In the genomic region with DNA sequence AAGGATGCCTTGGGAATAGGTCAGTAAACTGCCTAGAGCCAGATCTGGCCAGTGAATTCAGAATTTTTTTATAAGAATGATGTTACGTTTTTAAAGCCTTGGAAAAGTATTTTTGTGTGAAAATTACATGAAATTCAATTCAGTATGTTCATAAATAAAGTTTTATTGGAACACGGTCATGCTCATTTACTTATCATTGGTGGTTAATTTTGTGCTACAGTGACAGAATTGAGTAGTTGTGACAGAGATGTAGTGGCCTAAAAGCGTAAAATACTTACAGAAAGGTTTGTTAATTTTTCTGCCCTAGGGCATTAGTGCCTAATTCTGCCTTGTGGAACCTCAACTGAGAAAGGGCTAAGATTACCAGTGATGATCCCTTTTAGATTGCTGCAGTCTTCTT, we compare ENCODE assay signal across 30 cellular contexts.
"Had no signal": no experiment of that assay in that cellular context is flagged by ENCODE, and none has a peak within 500 bp of the region (broad histone marks: within the 10 kb centered on the region; RNA-seq: fewer than 3 reads in every experiment).

No MANE protein-coding gene starts in this region.

- H3K4me3 ChIP-seq: ascending aorta, breast epithelium, cardiac muscle cell, colonic mucosa had no signal

- ATAC-seq: activated CD4-positive, alpha-beta T cell treated with anti-CD3 and anti-CD28 coated beads for 36 hours; activated CD8-positive, alpha-beta memory T cell treated with anti-CD3 and anti-CD28 coated beads, Interleukin-2, amount 10 ng/mL, durations not matched to agents 7 days and 5 days; activated CD8-positive, alpha-beta T cell treated with anti-CD3 and anti-CD28 coated beads, Interleukin-2, amount 10 ng/mL, durations not matched to agents 7 days and 5 days; T-helper 17 cell had no signal

- H3K27ac Mint-ChIP-seq: activated CD4-positive, alpha-beta memory T cell treated with anti-CD3 and anti-CD28 coated beads for 36 hours; activated CD4-positive, alpha-beta T cell treated with anti-CD3 and anti-CD28 coated beads for 36 hours; activated CD4-positive, alpha-beta T cell treated with anti-CD3 and anti-CD28 coated beads, Interleukin-2, amount 10 ng/mL, durations not matched to agents 24 days and 14 days; activated CD8-positive, alpha-beta memory T cell treated with anti-CD3 and anti-CD28 coated beads, Interleukin-2, amount 10 ng/mL, durations not matched to agents 7 days and 5 days; activated CD8-positive, alpha-beta T cell treated with anti-CD3 and anti-CD28 coated beads, Interleukin-2, amount 10 ng/mL, durations not matched to agents 7 days and 5 days; activated naive CD4-positive, alpha-beta T cell treated with anti-CD3 and anti-CD28 coated beads for 36 hours; activated naive CD4-positive, alpha-beta T cell treated with anti-CD3 and anti-CD28 coated beads, Interleukin-2, amount 50 U/mL, for 24 hours; activated naive CD8-positive, alpha-beta T cell treated with anti-CD3 and anti-CD28 coated beads, Interleukin-2, amount 10 ng/mL, durations not matched to agents 7 days and 5 days; activated T-helper 1 cell treated with anti-CD3 and anti-CD28 coated beads, Interleukin-12 subunit alpha, Interleukin-12 subunit beta, Interleukin-2, Interleukin-4 antibody, amounts not matched to agents 30 ng/mL and 10 ng/mL and 1 ng/mL, durations not matched to agents 14 hours and 24 hours and 36 hours; activated T-helper 2 cell treated with anti-CD3 and anti-CD28 coated beads, Interferon-gamma antibody, Interleukin-2, Interleukin-4, amounts not matched to agents 10 μg/mL and 5 μg/mL and 100 μg/mL, durations not matched to agents 14 hours and 24 hours and 36 hours; brain; T-helper 17 cell; T-helper 2 cell treated with Interferon-gamma antibody and Interleukin-4, amounts not matched to agents 5 μg/mL and 100 μg/mL, for 36 hours had no signal

- H3K27me3 Mint-ChIP-seq: activated CD4-positive, alpha-beta memory T cell treated with anti-CD3 and anti-CD28 coated beads for 36 hours; activated CD4-positive, alpha-beta T cell treated with anti-CD3 and anti-CD28 coated beads for 36 hours; activated CD4-positive, alpha-beta T cell treated with anti-CD3 and anti-CD28 coated beads, Interleukin-2, amount 10 ng/mL, durations not matched to agents 24 days and 14 days; activated CD8-positive, alpha-beta memory T cell treated with anti-CD3 and anti-CD28 coated beads, Interleukin-2, amount 10 ng/mL, durations not matched to agents 7 days and 5 days; activated naive CD4-positive, alpha-beta T cell treated with anti-CD3 and anti-CD28 coated beads, Interleukin-2, amount 50 U/mL, for 24 hours; activated naive CD8-positive, alpha-beta T cell treated with anti-CD3 and anti-CD28 coated beads, Interleukin-2, amount 10 ng/mL, durations not matched to agents 7 days and 5 days; brain; T-helper 17 cell had no signal

- H3K27ac ChIP-seq: ascending aorta, breast epithelium, cardiac muscle cell, colonic mucosa, epithelial cell of prostate had no signal

- DNase-seq: activated CD4-positive, alpha-beta memory T cell treated with anti-CD3 and anti-CD28 coated beads for 36 hours; activated CD4-positive, alpha-beta T cell treated with anti-CD3 and anti-CD28 coated beads for 36 hours; activated CD4-positive, alpha-beta T cell treated with anti-CD3 and anti-CD28 coated beads, Interleukin-2, amount 10 ng/mL, durations not matched to agents 24 days and 14 days; activated CD4-positive, CD25-positive, alpha-beta regulatory T cell; activated CD4-positive, CD25-positive, alpha-beta regulatory T cell treated with anti-CD3 and anti-CD28 coated beads, Interleukin-2, amount 50 U/mL, for 72 hours; activated CD8-positive, alpha-beta memory T cell treated with anti-CD3 and anti-CD28 coated beads, Interleukin-2, amount 10 ng/mL, durations not matched to agents 7 days and 5 days; activated CD8-positive, alpha-beta memory T cell treated with anti-CD3 and anti-CD28 coated beads, Interleukin-2, amount 50 U/mL, for 4 hours; activated CD8-positive, alpha-beta T cell treated with anti-CD3 and anti-CD28 coated beads, Interleukin-2, amount 10 ng/mL, durations not matched to agents 7 days and 5 days; activated effector memory CD4-positive, alpha-beta T cell treated with anti-CD3 and anti-CD28 coated beads, Interleukin-2, amount 50 U/mL, for 16 hours; activated naive CD4-positive, alpha-beta T cell treated with anti-CD3 and anti-CD28 coated beads for 36 hours; activated naive CD8-positive, alpha-beta T cell treated with anti-CD3 and anti-CD28 coated beads, Interleukin-2, amount 10 ng/mL, durations not matched to agents 7 days and 5 days; activated T-cell treated with anti-CD3 and anti-CD28 coated beads, Interleukin-2, amount 50 U/mL, for 1 hour; activated T-cell treated with anti-CD3 and anti-CD28 coated beads, Interleukin-2, amount 50 U/mL, for 48 hours; central memory CD4-positive, alpha-beta T cell; cerebellar nuclear complex; colonic mucosa; effector CD8-positive, alpha-beta T cell; foreskin fibroblast; head of caudate nucleus; T-helper 17 cell; T1000 had no signal

- H3K4me3 Mint-ChIP-seq: activated CD4-positive, alpha-beta memory T cell treated with anti-CD3 and anti-CD28 coated beads for 36 hours; activated CD4-positive, alpha-beta T cell treated with anti-CD3 and anti-CD28 coated beads for 36 hours; activated CD4-positive, alpha-beta T cell treated with anti-CD3 and anti-CD28 coated beads, Interleukin-2, amount 10 ng/mL, durations not matched to agents 24 days and 14 days; activated CD8-positive, alpha-beta memory T cell treated with anti-CD3 and anti-CD28 coated beads, Interleukin-2, amount 10 ng/mL, durations not matched to agents 7 days and 5 days; activated CD8-positive, alpha-beta T cell treated with anti-CD3 and anti-CD28 coated beads, Interleukin-2, amount 10 ng/mL, durations not matched to agents 7 days and 5 days; activated naive CD4-positive, alpha-beta T cell treated with anti-CD3 and anti-CD28 coated beads for 36 hours; activated naive CD4-positive, alpha-beta T cell treated with anti-CD3 and anti-CD28 coated beads, Interleukin-2, amount 50 U/mL, for 24 hours; activated naive CD8-positive, alpha-beta T cell treated with anti-CD3 and anti-CD28 coated beads, Interleukin-2, amount 10 ng/mL, durations not matched to agents 7 days and 5 days; activated T-helper 1 cell treated with anti-CD3 and anti-CD28 coated beads, Interleukin-12 subunit alpha, Interleukin-12 subunit beta, Interleukin-2, Interleukin-4 antibody, amounts not matched to agents 30 ng/mL and 10 ng/mL and 1 ng/mL, durations not matched to agents 14 hours and 24 hours and 36 hours; brain; T-helper 17 cell; T-helper 2 cell treated with Interferon-gamma antibody and Interleukin-4, amounts not matched to agents 5 μg/mL and 100 μg/mL, for 36 hours had no signal

- H3K9me3 Mint-ChIP-seq: activated CD4-positive, alpha-beta memory T cell treated with anti-CD3 and anti-CD28 coated beads for 36 hours; activated CD4-positive, alpha-beta T cell treated with anti-CD3 and anti-CD28 coated beads, Interleukin-2, amount 10 ng/mL, durations not matched to agents 24 days and 14 days; activated naive CD4-positive, alpha-beta T cell treated with anti-CD3 and anti-CD28 coated beads for 36 hours; activated naive CD4-positive, alpha-beta T cell treated with anti-CD3 and anti-CD28 coated beads, Interleukin-2, amount 50 U/mL, for 24 hours; activated naive CD8-positive, alpha-beta T cell treated with anti-CD3 and anti-CD28 coated beads, Interleukin-2, amount 10 ng/mL, durations not matched to agents 7 days and 5 days; activated T-helper 1 cell treated with anti-CD3 and anti-CD28 coated beads, Interleukin-12 subunit alpha, Interleukin-12 subunit beta, Interleukin-2, Interleukin-4 antibody, amounts not matched to agents 30 ng/mL and 10 ng/mL and 1 ng/mL, durations not matched to agents 14 hours and 24 hours and 36 hours; activated T-helper 2 cell treated with anti-CD3 and anti-CD28 coated beads, Interferon-gamma antibody, Interleukin-2, Interleukin-4, amounts not matched to agents 10 μg/mL and 5 μg/mL and 100 μg/mL, durations not matched to agents 14 hours and 24 hours and 36 hours; brain; T-helper 2 cell treated with Interferon-gamma antibody and Interleukin-4, amounts not matched to agents 5 μg/mL and 100 μg/mL, for 36 hours had no signal
